Comparison of ENCODE assay signal across 19 cellular contexts in genomic region chr3:16596352-16597032, GRCh38. TPM values are rescaled to one million over a fixed set of nuclear protein-coding genes. Genes with fewer than 3 reads are reported as not detected.
DNase-seq lines count a peak whose midpoint lies in the region; ATAC-seq lines count a peak whose summit lies in the region.
"Had no signal": no experiment of that assay in that cellular context is flagged by ENCODE, and none has a peak within 500 bp of the region (broad histone marks: within the 10 kb centered on the region; RNA-seq: fewer than 3 reads in every experiment).

No MANE protein-coding gene starts in this region.

- H3K27ac Mint-ChIP-seq in activated CD4-positive, alpha-beta T cell treated with anti-CD3 and anti-CD28 coated beads, Interleukin-2, amount 10 ng/mL, durations not matched to agents 24 days and 14 days: peak overlapping the region; percentile 85
- H3K27ac Mint-ChIP-seq in activated naive CD8-positive, alpha-beta T cell treated with anti-CD3 and anti-CD28 coated beads for 36 hours: peak overlapping the region; percentile 79
- H3K27ac Mint-ChIP-seq in T-helper 17 cell: no peak overlapping the region
- H3K27ac Mint-ChIP-seq: HFFc6, neural progenitor cell had no signal

- DNase-seq in activated CD4-positive, alpha-beta T cell treated with anti-CD3 and anti-CD28 coated beads, Interleukin-2, amount 10 ng/mL, durations not matched to agents 24 days and 14 days: peak; percentile 67
- DNase-seq in activated CD4-positive, alpha-beta T cell treated with anti-CD3 and anti-CD28 coated beads for 4 hours: no peak
- peak; percentile 36 for DNase-seq in activated naive CD8-positive, alpha-beta T cell treated with anti-CD3 and anti-CD28 coated beads for 36 hours
- DNase-seq in T-helper 17 cell (no peak), NCI-H345 treated with DMSO at 0.1 percent for 48 hours (lab: John Stamatoyannopoulos, UW; ENCODE audit: unreplicated experiment) (no peak)
- no peak for DNase-seq in stimulated activated naive CD4-positive, alpha-beta T cell treated with Interleukin-2 at 50 U/mL for 16 hours (lab: John Stamatoyannopoulos, UW)
- DNase-seq: activated CD4-positive, alpha-beta T cell treated with anti-CD3 and anti-CD28 coated beads for 1 hour; amygdala; esophagus squamous epithelium; GF-D8; HFFc6; hypothalamus; NCI-H2171; OCI-M1; uterus had no signal

- H3K4me3 Mint-ChIP-seq in activated CD4-positive, alpha-beta T cell treated with anti-CD3 and anti-CD28 coated beads, Interleukin-2, amount 10 ng/mL, durations not matched to agents 24 days and 14 days: peak overlapping the region; percentile 67
- peak overlapping the region; percentile 48 for H3K4me3 Mint-ChIP-seq in activated naive CD8-positive, alpha-beta T cell treated with anti-CD3 and anti-CD28 coated beads for 36 hours
- H3K4me3 Mint-ChIP-seq in T-helper 17 cell: no peak overlapping the region
- H3K4me3 Mint-ChIP-seq: HFFc6, neural progenitor cell had no signal

- peaks cover 41% of the 10 kb centered on the region for H3K27me3 Mint-ChIP-seq in activated CD4-positive, alpha-beta T cell treated with anti-CD3 and anti-CD28 coated beads, Interleukin-2, amount 10 ng/mL, durations not matched to agents 24 days and 14 days
- peaks cover 16% of the 10 kb centered on the region for H3K27me3 Mint-ChIP-seq in activated naive CD8-positive, alpha-beta T cell treated with anti-CD3 and anti-CD28 coated beads for 36 hours
- peaks cover 7% of the 10 kb centered on the region for H3K27me3 Mint-ChIP-seq in T-helper 17 cell

- H3K9me3 Mint-ChIP-seq in activated CD4-positive, alpha-beta T cell treated with anti-CD3 and anti-CD28 coated beads, Interleukin-2, amount 10 ng/mL, durations not matched to agents 24 days and 14 days: no peaks in the 10 kb centered on the region
- no peaks in the 10 kb centered on the region for H3K9me3 Mint-ChIP-seq in activated naive CD8-positive, alpha-beta T cell treated with anti-CD3 and anti-CD28 coated beads for 36 hours
- H3K9me3 Mint-ChIP-seq: HFFc6, neural progenitor cell had no signal

- ATAC-seq in GM21390 (IDR thresholded peaks at IDR 0.05; ENCODE audit: unreplicated experiment): peak; percentile 65
- peak; percentile 53 for ATAC-seq in HG03135 (IDR thresholded peaks at IDR 0.05; ENCODE audit: unreplicated experiment)
- no peak for ATAC-seq in T-helper 17 cell

- H3K4me1 Mint-ChIP-seq in activated CD4-positive, alpha-beta T cell treated with anti-CD3 and anti-CD28 coated beads, Interleukin-2, amount 10 ng/mL, durations not matched to agents 24 days and 14 days: peaks cover 21% of the 10 kb centered on the region
- H3K4me1 Mint-ChIP-seq in activated naive CD8-positive, alpha-beta T cell treated with anti-CD3 and anti-CD28 coated beads for 36 hours: peaks cover 27% of the 10 kb centered on the region
- peaks cover 16% of the 10 kb centered on the region for H3K4me1 Mint-ChIP-seq in T-helper 17 cell
- H3K4me1 Mint-ChIP-seq: neural progenitor cell had no signal

- H3K9me3 ChIP-seq in T-helper 17 cell (ENCODE audit: control insufficient read depth, low read length, poor library complexity, severe bottlenecking): no peaks in the 10 kb centered on the region
- H3K9me3 ChIP-seq: esophagus squamous epithelium, uterus had no signal

- H3K36me3 Mint-ChIP-seq in activated CD4-positive, alpha-beta T cell treated with anti-CD3 and anti-CD28 coated beads, Interleukin-2, amount 10 ng/mL, durations not matched to agents 24 days and 14 days (ENCODE audit: low read depth): no peaks in the 10 kb centered on the region
- H3K36me3 Mint-ChIP-seq in activated naive CD8-positive, alpha-beta T cell treated with anti-CD3 and anti-CD28 coated beads for 36 hours: no peaks in the 10 kb centered on the region
- H3K36me3 Mint-ChIP-seq in T-helper 17 cell (ENCODE audit: low read depth): no peaks in the 10 kb centered on the region
- H3K36me3 Mint-ChIP-seq: neural progenitor cell had no signal

- intact Hi-C loops in activated CD4-positive, alpha-beta T cell treated with anti-CD3 and anti-CD28 coated beads, Interleukin-2, amount 10 ng/mL, durations not matched to agents 24 days and 14 days (cut with micrococcal nuclease): loop anchor here (1.0 to 5.0 kb wide), 12 partner anchors 84 to 586 kb away; partner anchors contain the start of genes OXNAD1 and RFTN1

RNA-seq across cellular contexts. Expression of gene DAZL, which starts 8.7 kb away (rescaled TPM):
- total RNA-seq in activated CD4-positive, alpha-beta T cell treated with anti-CD3 and anti-CD28 coated beads, Interleukin-2, amount 10 ng/mL, durations not matched to agents 24 days and 14 days: 0.07 and 0.19 TPM in 2 replicates
- not detected for total RNA-seq in activated naive CD8-positive, alpha-beta T cell treated with anti-CD3 and anti-CD28 coated beads for 36 hours
- not detected for total RNA-seq in T-helper 17 cell
- total RNA-seq: esophagus squamous epithelium, HFFc6, liver had no signal

Comparison
In these comparisons a context has a peak if more than half of its experiments do, and no peak if none do; other contexts are left out.
1. DNase-seq: peak in activated CD4-positive, alpha-beta T cell treated with anti-CD3 and anti-CD28 coated beads, Interleukin-2, amount 10 ng/mL, durations not matched to agents 24 days and 14 days (single experiment) and activated naive CD8-positive, alpha-beta T cell treated with anti-CD3 and anti-CD28 coated beads for 36 hours (single experiment); none in activated CD4-positive, alpha-beta T cell treated with anti-CD3 and anti-CD28 coated beads for 4 hours (0 of 2), T-helper 17 cell (0 of 3), stimulated activated naive CD4-positive, alpha-beta T cell treated with Interleukin-2 at 50 U/mL for 16 hours (single experiment) and NCI-H345 treated with DMSO at 0.1 percent for 48 hours (single experiment).